Comparison of ENCODE assay signal across 10 cellular contexts in genomic region chr13:46124967-46125933, GRCh38. TPM values are rescaled to one million over a fixed set of nuclear protein-coding genes. Genes with fewer than 3 reads are reported as not detected.
DNase-seq lines count a peak whose midpoint lies in the region; ATAC-seq and TF ChIP-seq lines count a peak whose summit lies in the region.
"Had no signal": no experiment of that assay in that cellular context is flagged by ENCODE, and none has a peak within 500 bp of the region (broad histone marks: within the 10 kb centered on the region; RNA-seq: fewer than 3 reads in every experiment).

No MANE protein-coding gene starts in this region.

- H3K27ac Mint-ChIP-seq in stimulated activated naive CD8-positive, alpha-beta T cell treated with anti-CD3 and anti-CD28 coated beads, Interleukin-15, Interleukin-2, amounts not matched to agents 100 ng/mL and 50 ng/mL, for 24 hours: peak overlapping the region; percentile 67

- CTCF ChIA-PET in PC-3 (lab: Charles Lee): interaction anchor here (1.6 kb wide), 1 partner anchor 35 kb away, joined by 12 read pairs; no protein-coding TSS in a partner anchor

- POLR2A ChIA-PET in PC-3 (lab: Charles Lee; ENCODE audit: unreplicated experiment): no interaction called here

- no peak overlapping the region for H3K4me3 Mint-ChIP-seq in stimulated activated naive CD8-positive, alpha-beta T cell treated with anti-CD3 and anti-CD28 coated beads, Interleukin-15, Interleukin-2, amounts not matched to agents 100 ng/mL and 50 ng/mL, for 24 hours

- no peaks in the 10 kb centered on the region for H3K9me3 Mint-ChIP-seq in stimulated activated naive CD8-positive, alpha-beta T cell treated with anti-CD3 and anti-CD28 coated beads, Interleukin-15, Interleukin-2, amounts not matched to agents 100 ng/mL and 50 ng/mL, for 24 hours

- BruUV-seq in PC-3 (replicated peaks; lab: Mats Ljungman, UMichigan): no TSS peak

- H3K9me3 ChIP-seq in PC-3 (ENCODE audit: low read length) (no peaks in the 10 kb centered on the region), upper lobe of right lung (no peaks in the 10 kb centered on the region)

- no peak for ATAC-seq in stimulated activated naive CD8-positive, alpha-beta T cell treated with anti-CD3 and anti-CD28 coated beads, Interleukin-15, Interleukin-2, amounts not matched to agents 100 U/mL and 50 U/mL, for 24 hours
- ATAC-seq in PC-3: 0 out of 2 replicates have a peak, but pooled peaks have one; percentile 35
- peak; percentile 9 for ATAC-seq in upper lobe of right lung
- ATAC-seq in HG03095 (IDR thresholded peaks at IDR 0.05; ENCODE audit: unreplicated experiment): no peak

- no peak overlapping the region for H3K4me2 ChIP-seq in PC-3 (ENCODE audit: low read length)

- H3K4me3 ChIP-seq in PC-3 (ENCODE audit: low read length) (no peak overlapping the region), upper lobe of right lung (no peak overlapping the region)

- DNase-seq in stimulated activated naive CD8-positive, alpha-beta T cell treated with anti-CD3 and anti-CD28 coated beads, Interleukin-15, Interleukin-2, amounts not matched to agents 100 U/mL and 50 U/mL, for 24 hours: no peak
- DNase-seq in PC-3: no peak
- DNase-seq in dermis blood vessel endothelial cell: peak; percentile 67
- DNase-seq in upper lobe of right lung: no peak
- DNase-seq in germinal center (ENCODE audit: low spot score): no peak
- no peak for DNase-seq in ecto neural progenitor cell (ENCODE audit: low spot score)
- DNase-seq: H7 had no signal

- H3K9ac ChIP-seq in PC-3 (ENCODE audit: low read length): no peak overlapping the region

- peaks cover 51% of the 10 kb centered on the region for H3K36me3 Mint-ChIP-seq in stimulated activated naive CD8-positive, alpha-beta T cell treated with anti-CD3 and anti-CD28 coated beads, Interleukin-15, Interleukin-2, amounts not matched to agents 100 ng/mL and 50 ng/mL, for 24 hours (ENCODE audit: low read depth)

- H2AFZ ChIP-seq in PC-3 (ENCODE audit: low read length): no peak overlapping the region

- peaks cover 38% of the 10 kb centered on the region for H3K4me1 Mint-ChIP-seq in stimulated activated naive CD8-positive, alpha-beta T cell treated with anti-CD3 and anti-CD28 coated beads, Interleukin-15, Interleukin-2, amounts not matched to agents 100 ng/mL and 50 ng/mL, for 24 hours (ENCODE audit: low read depth)

- no peaks in the 10 kb centered on the region for H3K27me3 Mint-ChIP-seq in stimulated activated naive CD8-positive, alpha-beta T cell treated with anti-CD3 and anti-CD28 coated beads, Interleukin-15, Interleukin-2, amounts not matched to agents 100 ng/mL and 50 ng/mL, for 24 hours

- TF ChIP-seq CTCF in PC-3 (conservative IDR thresholded peaks at IDR 0.05; ENCODE audit: low read depth, low read length) (no peak), upper lobe of right lung (IDR thresholded peaks at IDR 0.05) (no peak)

- no peaks in the 10 kb centered on the region for H3F3A ChIP-seq in PC-3 (ENCODE audit: low read length, unreplicated experiment)

- H3K79me2 ChIP-seq in PC-3 (ENCODE audit: low read length): no peaks in the 10 kb centered on the region

- H3K36me3 ChIP-seq in PC-3 (ENCODE audit: low read depth, low read length) (peaks cover 13% of the 10 kb centered on the region), upper lobe of right lung (peaks cover 10% of the 10 kb centered on the region)

- H3K27me3 ChIP-seq in PC-3 (ENCODE audit: low read length) (no peaks in the 10 kb centered on the region), upper lobe of right lung (no peaks in the 10 kb centered on the region)

- H3K27ac ChIP-seq in PC-3 (ENCODE audit: low read length): no peak overlapping the region
- H3K27ac ChIP-seq in upper lobe of right lung: no peak overlapping the region

- no peaks in the 10 kb centered on the region for H3K9me2 ChIP-seq in PC-3 (replicated peaks; ENCODE audit: low read length)

- no peaks in the 10 kb centered on the region for H4K20me1 ChIP-seq in PC-3 (ENCODE audit: low read length)

- H3K4me1 ChIP-seq in PC-3 (ENCODE audit: insufficient read depth, low read length) (peaks cover 3% of the 10 kb centered on the region; the same call in 1 of the 2 replicates), upper lobe of right lung (peaks cover 10% of the 10 kb centered on the region)

- intact Hi-C loops in PC-3 (cut with micrococcal nuclease) (loop anchor here (5.0 kb wide), 1 partner anchor 73 kb away; the partner anchor contains the start of gene ZC3H13), upper lobe of right lung (cut with DNase I) (no loop called here)

RNA-seq across cellular contexts. Expression of gene CPB2, which starts 20.4 kb away (rescaled TPM):
- total RNA-seq in PC-3 (2014; rRNA removed) (not detected in 2 replicates), dermis blood vessel endothelial cell (not detected in 2 replicates), upper lobe of right lung (74.4 TPM)
- total RNA-seq: H7, temporal lobe had no signal

RNA-seq across cellular contexts. Expression of gene LCP1, which starts 56.7 kb away (rescaled TPM):
- 133 and 143 TPM in 2 replicates for total RNA-seq in PC-3 (2014; rRNA removed)
- 0.14 TPM in 1 of 2 replicates, not detected in the other for total RNA-seq in dermis blood vessel endothelial cell
- total RNA-seq in upper lobe of right lung: 234 TPM

Comparison
In these comparisons a context has a peak if more than half of its experiments do, and no peak if none do; other contexts are left out.
1. ATAC-seq: peak in PC-3 (single experiment) and upper lobe of right lung (single experiment); none in stimulated activated naive CD8-positive, alpha-beta T cell treated with anti-CD3 and anti-CD28 coated beads, Interleukin-15, Interleukin-2, amounts not matched to agents 100 U/mL and 50 U/mL, for 24 hours (single experiment) and HG03095 (single experiment).
2. RNA of gene CPB2, which starts 20.4 kb away (total RNA-seq): 74.4 TPM in upper lobe of right lung (single experiment); not detected in PC-3 and not detected in dermis blood vessel endothelial cell; every median in the first group is over 10 times any median in the second.
3. RNA of gene LCP1, which starts 56.7 kb away (total RNA-seq): 234 TPM in upper lobe of right lung (single experiment) and 133 to 143 TPM in PC-3; 0.14 TPM in dermis blood vessel endothelial cell; every median in the first group is over 100 times any median in the second.